18 cellular contexts compared by ENCODE assay signal in genomic region chr2:68240446-68240845, GRCh38. TPM values are rescaled to one million over a fixed set of nuclear protein-coding genes. Genes with fewer than 3 reads are reported as not detected.
DNase-seq lines count a peak whose midpoint lies in the region; ATAC-seq, FAIRE-seq and TF ChIP-seq lines count a peak whose summit lies in the region.
"Had no signal": no experiment of that assay in that cellular context is flagged by ENCODE, and none has a peak within 500 bp of the region (broad histone marks: within the 10 kb centered on the region; RNA-seq: fewer than 3 reads in every experiment).

No MANE protein-coding gene starts in this region.

- peak; percentile 81 for FAIRE-seq in H54 (lab: Jason Lieb, UNC)
- FAIRE-seq in astrocyte (lab: Jason Lieb, UNC), result no peak
- FAIRE-seq: frontal cortex, small intestine had no signal

- H3K36me3 ChIP-seq in CD4-positive, alpha-beta memory T cell (ENCODE audit: insufficient read depth, low read length), result no peaks in the 10 kb centered on the region
- no peaks in the 10 kb centered on the region for H3K36me3 ChIP-seq in astrocyte (ENCODE audit: insufficient read depth, low read length)

- no peak overlapping the region for H3K27ac ChIP-seq in CD4-positive, alpha-beta memory T cell (ENCODE audit: low read depth, low read length)
- H3K27ac ChIP-seq in astrocyte (ENCODE audit: low read depth, low read length), result no peak overlapping the region
- H3K27ac ChIP-seq: epithelial cell of prostate, WERI-Rb-1 had no signal

- peak overlapping the region in 6 of 8 donors; percentile 14 to 72 (median 47) for H3K4me3 Mint-ChIP-seq in CD4-positive, alpha-beta memory T cell
- no peak overlapping the region for H3K4me3 Mint-ChIP-seq in astrocyte (ENCODE audit: unreplicated experiment)
- H3K4me3 Mint-ChIP-seq in nephron progenitor cell, result no peak overlapping the region

- H3K4me1 ChIP-seq in CD4-positive, alpha-beta memory T cell (ENCODE audit: insufficient read depth, low read length), result peaks cover 95% of the 10 kb centered on the region
- peaks cover 34% of the 10 kb centered on the region for H3K4me1 ChIP-seq in astrocyte (ENCODE audit: insufficient read depth, low read length)

- no peak for TF ChIP-seq POLR2A in H54 (IDR thresholded peaks at IDR 0.05; ENCODE audit: low read depth, low read length)

- ATAC-seq in HG03108 (IDR thresholded peaks at IDR 0.05; ENCODE audit: unreplicated experiment), result no peak
- ATAC-seq: HCT116, left lobe of liver had no signal

- peak overlapping the region in 5 of 7 donors; percentile 14 to 87 (median 28) for H3K27ac Mint-ChIP-seq in CD4-positive, alpha-beta memory T cell
- peak overlapping the region; percentile 3 for H3K27ac Mint-ChIP-seq in astrocyte (ENCODE audit: unreplicated experiment)
- H3K27ac Mint-ChIP-seq in nephron progenitor cell, result peak overlapping the region; percentile 85

- DNase-seq in CD4-positive, alpha-beta memory T cell, result no peak
- DNase-seq in H54 (ENCODE audit: insufficient read length, low spot score) (no peak), astrocyte (ENCODE audit: low read depth) (no peak), nephron progenitor cell (no peak), cerebellar cortex (ENCODE audit: low spot score) (no peak), NCI-H2029 treated with DMSO at 0.1 percent for 48 hours (lab: John Stamatoyannopoulos, UW) (no peak)
- DNase-seq: activated naive CD4-positive, alpha-beta T cell treated with Interleukin-2 at 50 U/mL for 16 hours; NCI-H187 treated with DMSO at 0.1 percent for 48 hours; NCI-H510A; Right ventricle myocardium superior; small intestine; stimulated activated CD4-positive, alpha-beta T cell treated with anti-CD3 and anti-CD28 coated beads, Interleukin-4, amount 100 ng/mL, for 24 hours; WERI-Rb-1 had no signal

- CTCF ChIA-PET in CD4-positive, alpha-beta memory T cell (lab: Charles Lee; ENCODE audit: partially characterized antibody), result no interaction called here

- no peaks in the 10 kb centered on the region for H3K9me3 ChIP-seq in CD4-positive, alpha-beta memory T cell (ENCODE audit: control insufficient read depth in 1 of 2, low read length in 2 of 2)
- no peaks in the 10 kb centered on the region for H3K9me3 ChIP-seq in astrocyte (ENCODE audit: insufficient read depth, low read depth, low read length)

- TF ChIP-seq CTCF in astrocyte (IDR thresholded peaks at IDR 0.05; ENCODE audit: insufficient read depth, low read depth, low read length) (no peak), nephron progenitor cell (IDR thresholded peaks at IDR 0.05) (no peak)

- no peaks in the 10 kb centered on the region for H3K27me3 Mint-ChIP-seq in CD4-positive, alpha-beta memory T cell
- H3K27me3 Mint-ChIP-seq in astrocyte (ENCODE audit: low read depth, unreplicated experiment), result no peaks in the 10 kb centered on the region
- H3K27me3 Mint-ChIP-seq in nephron progenitor cell (ENCODE audit: low read depth, poor library complexity), result no peaks in the 10 kb centered on the region

- no peak overlapping the region for H2AFZ ChIP-seq in astrocyte (ENCODE audit: low read depth, low read length)

- peaks cover 100% of the 10 kb centered on the region for H3K79me2 ChIP-seq in astrocyte (ENCODE audit: insufficient read depth, low read length)

- H3K4me3 ChIP-seq in CD4-positive, alpha-beta memory T cell (ENCODE audit: low read length in 2 of 2), result no peak overlapping the region
- no peak overlapping the region for H3K4me3 ChIP-seq in astrocyte (ENCODE audit: insufficient read depth, low read depth, low read length)

- H3K4me1 Mint-ChIP-seq in CD4-positive, alpha-beta memory T cell, result peaks cover 47 to 73% (median 61%) of the 10 kb centered on the region in 4 donors
- H3K4me1 Mint-ChIP-seq in astrocyte (ENCODE audit: low read depth, unreplicated experiment) (peaks cover 38% of the 10 kb centered on the region), nephron progenitor cell (peaks cover 33% of the 10 kb centered on the region)

- peaks cover 100% of the 10 kb centered on the region for H4K20me1 ChIP-seq in astrocyte (ENCODE audit: insufficient read depth, low read length)

- peaks cover 4 to 10% of the 10 kb centered on the region in 2 donors for H3K36me3 Mint-ChIP-seq in CD4-positive, alpha-beta memory T cell
- H3K36me3 Mint-ChIP-seq in astrocyte (ENCODE audit: low read depth, unreplicated experiment) (no peaks in the 10 kb centered on the region), nephron progenitor cell (ENCODE audit: low read depth) (peaks cover 12% of the 10 kb centered on the region)

- H3K4me2 ChIP-seq in astrocyte (ENCODE audit: low read length), result no peak overlapping the region

- intact Hi-C loops in CD4-positive, alpha-beta memory T cell (cut with micrococcal nuclease), result no loop called here

- no peaks in the 10 kb centered on the region for H3K27me3 ChIP-seq in CD4-positive, alpha-beta memory T cell (ENCODE audit: insufficient read depth, low read length)
- no peaks in the 10 kb centered on the region for H3K27me3 ChIP-seq in astrocyte (ENCODE audit: insufficient read depth, low read length)

- no peaks in the 10 kb centered on the region for H3K9me3 Mint-ChIP-seq in CD4-positive, alpha-beta memory T cell
- H3K9me3 Mint-ChIP-seq in astrocyte (ENCODE audit: unreplicated experiment) (no peaks in the 10 kb centered on the region), nephron progenitor cell (no peaks in the 10 kb centered on the region)

- no peak overlapping the region for H3K9ac ChIP-seq in astrocyte (ENCODE audit: low read length)

- POLR2A ChIA-PET in CD4-positive, alpha-beta memory T cell (lab: Charles Lee; ENCODE audit: partially characterized antibody), result no interaction called here

RNA-seq across cellular contexts. Expression of gene PPP3R1, which starts 11.9 kb away (rescaled TPM):
- 10 to 100 TPM; 74.8 to 76.8 TPM for total RNA-seq in CD4-positive, alpha-beta memory T cell
- polyA plus RNA-seq in CD4-positive, alpha-beta memory T cell, result 1 to 10 TPM; 3.9 to 5.4 TPM
- 78.1 and 80.6 TPM in 2 replicates for total RNA-seq in astrocyte

Comparison
In these comparisons a context has a peak if more than half of its experiments do, and no peak if none do; other contexts are left out.
1. H3K27ac Mint-ChIP-seq: peak in every context shown above with its lines; median percentile 85 in nephron progenitor cell; 28 in CD4-positive, alpha-beta memory T cell; 3 in astrocyte.
2. H3K4me3 Mint-ChIP-seq: peak in CD4-positive, alpha-beta memory T cell (6 of 8); none in astrocyte (single experiment) and nephron progenitor cell (single experiment).